In the genomic region with DNA sequence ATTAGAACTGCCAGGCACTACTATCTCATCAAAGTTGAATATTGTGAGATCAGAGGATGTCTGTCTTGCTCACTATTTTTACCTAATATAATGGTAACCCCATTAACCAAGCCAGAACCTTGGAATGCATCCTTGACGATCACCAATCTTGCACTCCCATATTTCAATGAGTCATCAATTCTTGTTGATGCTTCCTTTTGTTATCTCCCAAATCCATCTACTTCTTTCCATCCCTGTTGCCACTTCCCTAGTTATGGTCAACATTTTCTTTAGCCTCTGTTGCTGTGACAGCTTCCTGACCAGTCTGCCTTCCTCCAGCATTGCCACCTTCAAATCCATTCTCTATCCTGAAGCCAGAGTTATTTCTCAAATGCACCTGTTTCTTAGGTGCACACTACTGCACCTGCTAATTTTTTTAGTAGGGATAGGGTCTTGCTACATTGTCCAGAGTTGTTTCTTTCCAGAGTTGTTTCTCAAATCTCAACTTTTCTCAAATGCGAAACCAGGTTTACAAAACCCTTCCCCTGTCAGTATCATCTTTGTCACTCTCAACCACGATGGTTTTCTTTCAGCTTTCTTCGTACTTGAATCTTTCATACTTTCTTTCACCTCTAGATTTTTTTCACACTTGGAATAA, we compare ENCODE assay signal across 38 cellular contexts. TPM values are rescaled to one million over a fixed set of nuclear protein-coding genes. Genes with fewer than 3 reads are reported as not detected.
"Had no signal": no experiment of that assay in that cellular context is flagged by ENCODE, and none has a peak within 500 bp of the region (broad histone marks: within the 10 kb centered on the region; RNA-seq: fewer than 3 reads in every experiment).

No MANE protein-coding gene starts in this region.

- H3K27ac ChIP-seq: brain microvascular endothelial cell, KMS-11, Peyer's patch, RWPE1, VCaP had no signal

- H3K4me1 Mint-ChIP-seq: activated B cell treated with CpG ODN at 0.5 μM for 24 hours had no signal

- H3K27me3 ChIP-seq: brain microvascular endothelial cell, Peyer's patch had no signal

- H3K9ac ChIP-seq: KMS-11 had no signal

- H3K4me1 ChIP-seq: Peyer's patch had no signal

- H3K4me3 Mint-ChIP-seq: activated B cell treated with CpG ODN at 0.5 μM for 24 hours; activated CD4-positive, alpha-beta memory T cell treated with anti-CD3 and anti-CD28 coated beads for 36 hours; activated naive CD4-positive, alpha-beta T cell treated with anti-CD3 and anti-CD28 coated beads for 36 hours; activated T-cell treated with anti-CD3 and anti-CD28 coated beads, Interleukin-2, amount 50 U/mL, for 4 hours; activated T-helper 1 cell treated with anti-CD3 and anti-CD28 coated beads, Interleukin-12 subunit alpha, Interleukin-12 subunit beta, Interleukin-2, Interleukin-4 antibody, amounts not matched to agents 30 ng/mL and 10 ng/mL and 1 ng/mL, durations not matched to agents 14 hours and 24 hours and 36 hours had no signal

- H3K4me3 ChIP-seq: Peyer's patch had no signal

- ATAC-seq: activated T-cell treated with anti-CD3 and anti-CD28 coated beads, Interleukin-2, amount 50 U/mL, for 4 hours; PC-3; Right ventricle myocardium inferior; SK-N-SH treated with all-trans-retinoic acid at 6 μM for 48 hours had no signal

- H3K36me3 ChIP-seq: brain microvascular endothelial cell, Peyer's patch had no signal

- H3K27me3 Mint-ChIP-seq: activated B cell treated with CpG ODN at 0.5 μM for 24 hours; activated CD4-positive, alpha-beta memory T cell treated with anti-CD3 and anti-CD28 coated beads for 36 hours had no signal

- H3K27ac Mint-ChIP-seq: activated B cell treated with CpG ODN at 0.5 μM for 24 hours; activated CD4-positive, alpha-beta memory T cell treated with anti-CD3 and anti-CD28 coated beads for 36 hours; activated naive CD4-positive, alpha-beta T cell treated with anti-CD3 and anti-CD28 coated beads for 36 hours; activated naive CD4-positive, alpha-beta T cell treated with anti-CD3 and anti-CD28 coated beads, Interleukin-2, amount 50 U/mL, for 72 hours; activated T-helper 1 cell treated with anti-CD3 and anti-CD28 coated beads, Interleukin-12 subunit alpha, Interleukin-12 subunit beta, Interleukin-2, Interleukin-4 antibody, amounts not matched to agents 30 ng/mL and 10 ng/mL and 1 ng/mL, durations not matched to agents 14 hours and 24 hours and 36 hours had no signal

- H3K9me3 ChIP-seq: Peyer's patch had no signal

- H3K4me2 ChIP-seq: KMS-11 had no signal

- DNase-seq: activated B cell treated with CpG ODN at 0.5 μM for 24 hours; activated CD4-positive, alpha-beta memory T cell treated with anti-CD3 and anti-CD28 coated beads for 36 hours; activated CD4-positive, alpha-beta T cell treated with anti-CD3 and anti-CD28 coated beads for 4 hours; activated CD4-positive, alpha-beta T cell treated with anti-CD3 and anti-CD28 coated beads, Interleukin-2, amount 50 U/mL, for 1 hour; activated CD4-positive, CD25-positive, alpha-beta regulatory T cell treated with anti-CD3 and anti-CD28 coated beads, Interleukin-2, amount 50 U/mL, for 72 hours; activated CD8-positive, alpha-beta memory T cell treated with anti-CD3 and anti-CD28 coated beads, Interleukin-2, amount 50 U/mL, for 4 hours; activated gamma-delta T cell treated with Interleukin-2 at 50 U/mL for 16 hours; activated naive CD4-positive, alpha-beta T cell treated with anti-CD3 and anti-CD28 coated beads for 36 hours; activated T-cell treated with anti-CD3 and anti-CD28 coated beads for 4 hours; activated T-cell treated with anti-CD3 and anti-CD28 coated beads, Interleukin-2, amount 50 U/mL, for 4 hours; anterior cingulate cortex; central memory CD4-positive, alpha-beta T cell; NCI-H1105; NCI-H1417 treated with DMSO at 0.1 percent for 48 hours; NCI-H187 treated with DMSO at 0.1 percent for 48 hours; NCI-H2081; NCI-H2171 treated with DMSO at 0.1 percent for 48 hours; NCI-H2227 treated with DMSO at 0.1 percent for 48 hours; NCI-H446; NCI-H510A treated with DMSO at 0.1 percent for 48 hours; NCI-H526 treated with DMSO at 0.1 percent for 48 hours; NCI-H82; PC-3; Peyer's patch; SIG-M5; T-helper 1 cell; T-helper 2 cell; T-helper 9 cell had no signal

- H3K36me3 Mint-ChIP-seq: activated CD4-positive, alpha-beta memory T cell treated with anti-CD3 and anti-CD28 coated beads for 36 hours; activated naive CD4-positive, alpha-beta T cell treated with anti-CD3 and anti-CD28 coated beads, Interleukin-2, amount 50 U/mL, for 72 hours had no signal

- H3K9me3 Mint-ChIP-seq: activated B cell treated with CpG ODN at 0.5 μM for 24 hours; activated CD4-positive, alpha-beta memory T cell treated with anti-CD3 and anti-CD28 coated beads for 36 hours; activated naive CD4-positive, alpha-beta T cell treated with anti-CD3 and anti-CD28 coated beads for 36 hours; activated naive CD4-positive, alpha-beta T cell treated with anti-CD3 and anti-CD28 coated beads, Interleukin-2, amount 50 U/mL, for 72 hours; activated T-cell treated with anti-CD3 and anti-CD28 coated beads, Interleukin-2, amount 50 U/mL, for 4 hours; activated T-helper 1 cell treated with anti-CD3 and anti-CD28 coated beads, Interleukin-12 subunit alpha, Interleukin-12 subunit beta, Interleukin-2, Interleukin-4 antibody, amounts not matched to agents 30 ng/mL and 10 ng/mL and 1 ng/mL, durations not matched to agents 14 hours and 24 hours and 36 hours had no signal

RNA-seq across cellular contexts. Expression of a gene that starts 15.7 kb away (rescaled TPM):
- total RNA-seq: activated B cell treated with CpG ODN at 0.5 μM for 24 hours; activated CD4-positive, alpha-beta memory T cell treated with anti-CD3 and anti-CD28 coated beads for 36 hours; activated naive CD4-positive, alpha-beta T cell treated with anti-CD3 and anti-CD28 coated beads for 36 hours; activated naive CD4-positive, alpha-beta T cell treated with anti-CD3 and anti-CD28 coated beads, Interleukin-2, amount 50 U/mL, for 72 hours; activated T-cell treated with anti-CD3 and anti-CD28 coated beads, Interleukin-2, amount 50 U/mL, for 4 hours; activated T-helper 1 cell treated with anti-CD3 and anti-CD28 coated beads, Interleukin-12 subunit alpha, Interleukin-12 subunit beta, Interleukin-2, Interleukin-4 antibody, amounts not matched to agents 30 ng/mL and 10 ng/mL and 1 ng/mL, durations not matched to agents 14 hours and 24 hours and 36 hours; LHCN-M2; PC-3; SK-MEL-5 had no signal
